1 cellular context compared by ENCODE assay signal in genomic region chr1:12594966-12595838, GRCh38.
TF ChIP-seq lines count a peak whose summit lies in the region.

No MANE protein-coding gene starts in this region.

TF ChIP-seq in HEK293, 187 proteins besides CTCF, POLR2A, EP300 and RAD21 (continued from another document):
- no peak for TF ChIP-seq FEZF1 (tag by site-specific recombination; IDR thresholded peaks at IDR 0.05)
- no peak for TF ChIP-seq KLF7 (tag by site-specific recombination; IDR thresholded peaks at IDR 0.05; ENCODE audit: borderline replicate concordance)
- TF ChIP-seq WT1 (tag by site-specific recombination; IDR thresholded peaks at IDR 0.05) = no peak
- no peak for TF ChIP-seq SETDB1 (IDR thresholded peaks at IDR 0.05; ENCODE audit: insufficient read length, low read length)
- TF ChIP-seq KLF17 (tag by site-specific recombination; IDR thresholded peaks at IDR 0.05) = 0 out of 2 replicates have a peak, but pooled peaks have one; percentile 22
- TF ChIP-seq ZBTB7A (tag by site-specific recombination; IDR thresholded peaks at IDR 0.05; ENCODE audit: low read depth) = no peak
- TF ChIP-seq ZBTB21 (tag by site-specific recombination; IDR thresholded peaks at IDR 0.05) = no peak
- TF ChIP-seq ZNF558 (tag by site-specific recombination; IDR thresholded peaks at IDR 0.05) = no peak
- TF ChIP-seq KLF1 (tag by site-specific recombination; IDR thresholded peaks at IDR 0.05) = peak; percentile 71
- no peak for TF ChIP-seq ZNF777 (tag by site-specific recombination; IDR thresholded peaks at IDR 0.05; ENCODE audit: borderline replicate concordance)
- no peak for TF ChIP-seq ZNF302 (tag by site-specific recombination; IDR thresholded peaks at IDR 0.05; ENCODE audit: low read depth)
- peak; percentile 60; the same call in 1 of the 2 replicates for TF ChIP-seq ZNF692 (tag by site-specific recombination; IDR thresholded peaks at IDR 0.05)
- TF ChIP-seq ZNF48 (tag by site-specific recombination; IDR thresholded peaks at IDR 0.05) = no peak
- TF ChIP-seq ZFP69B (tag by site-specific recombination; IDR thresholded peaks at IDR 0.05) = peak; percentile 68; the same call in 1 of the 2 replicates
- 0 out of 2 replicates have a peak, but pooled peaks have one; percentile 22 for TF ChIP-seq KLF8 (tag by site-specific recombination; IDR thresholded peaks at IDR 0.05)
- TF ChIP-seq GLIS1 (tag by site-specific recombination; IDR thresholded peaks at IDR 0.05) = peak; percentile 57
- TF ChIP-seq ZNF585B (tag by site-specific recombination; IDR thresholded peaks at IDR 0.05) = no peak
- no peak for TF ChIP-seq ZNF548 (tag by site-specific recombination; IDR thresholded peaks at IDR 0.05)
- no peak for TF ChIP-seq MEIS1 (CRISPR knock-in tag; IDR thresholded peaks at IDR 0.05; ENCODE audit: borderline replicate concordance)
